1 cellular context compared by ENCODE assay signal in genomic region chr19:626580-626979, GRCh38. TPM values are rescaled to one million over a fixed set of nuclear protein-coding genes. Genes with fewer than 3 reads are reported as not detected.
"Had no signal": no experiment of that assay in that cellular context is flagged by ENCODE, and none has a peak within 500 bp of the region (broad histone marks: within the 10 kb centered on the region; RNA-seq: fewer than 3 reads in every experiment).

No MANE protein-coding gene starts in this region.

RNA-seq across cellular contexts. Expression of gene FGF22, which starts 13.1 kb away (rescaled TPM):
- polyA plus RNA-seq: naive thymus-derived CD4-positive, alpha-beta T cell had no signal

RNA-seq across cellular contexts. Expression of gene HCN2, which starts 36.9 kb away (rescaled TPM):
- polyA plus RNA-seq: naive thymus-derived CD4-positive, alpha-beta T cell had no signal
